Comparison of ENCODE assay signal across 8 cellular contexts in genomic region chr19:30669329-30670010, GRCh38.
A peak's percentile ranks its signal among the peaks of the same experiment; 100 is the strongest.
DNase-seq lines count a peak whose midpoint lies in the region; ATAC-seq, FAIRE-seq and TF ChIP-seq lines count a peak whose summit lies in the region.

No MANE protein-coding gene starts in this region.

- no peaks in the 10 kb centered on the region for H3K9me3 ChIP-seq in right atrium auricular region

- H3K27me3 ChIP-seq in right atrium auricular region = no peaks in the 10 kb centered on the region

- no peaks in the 10 kb centered on the region for H3K4me1 Mint-ChIP-seq in activated naive CD8-positive, alpha-beta T cell treated with anti-CD3 and anti-CD28 coated beads, Interleukin-2, amount 10 ng/mL, durations not matched to agents 7 days and 5 days

- H3K4me1 ChIP-seq in right atrium auricular region = peaks cover 0 to 24% of the 10 kb centered on the region in 2 donors

- H3K4me3 Mint-ChIP-seq in activated naive CD8-positive, alpha-beta T cell treated with anti-CD3 and anti-CD28 coated beads, Interleukin-2, amount 10 ng/mL, durations not matched to agents 7 days and 5 days = no peak overlapping the region

- no peaks in the 10 kb centered on the region for H3K36me3 Mint-ChIP-seq in activated naive CD8-positive, alpha-beta T cell treated with anti-CD3 and anti-CD28 coated beads, Interleukin-2, amount 10 ng/mL, durations not matched to agents 7 days and 5 days

- POLR2A ChIA-PET in activated naive CD8-positive, alpha-beta T cell treated with anti-CD3 and anti-CD28 coated beads, Interleukin-2, amount 10 ng/mL, durations not matched to agents 7 days and 5 days (lab: Charles Lee) = no interaction called here

- intact Hi-C loops in sciatic nerve (cut with DNase I) = loop anchor here (2.0 kb wide), 1 partner anchor 23 kb away; no protein-coding TSS in a partner anchor

- H3K9me3 Mint-ChIP-seq in activated naive CD8-positive, alpha-beta T cell treated with anti-CD3 and anti-CD28 coated beads, Interleukin-2, amount 10 ng/mL, durations not matched to agents 7 days and 5 days = no peaks in the 10 kb centered on the region

- ATAC-seq in activated naive CD8-positive, alpha-beta T cell treated with anti-CD3 and anti-CD28 coated beads, Interleukin-2, amount 10 ng/mL, durations not matched to agents 7 days and 5 days (ENCODE audit: low read depth) = no peak
- ATAC-seq in sciatic nerve = peak; percentile 68
- ATAC-seq in HG03460 (IDR thresholded peaks at IDR 0.05; ENCODE audit: unreplicated experiment) = no peak
- ATAC-seq in HG03378 (IDR thresholded peaks at IDR 0.05; ENCODE audit: unreplicated experiment) = no peak

- DNase-seq in AG20443 (ENCODE audit: low spot score) (peak; percentile 77), GM19239 (ENCODE audit: insufficient read length, low spot score) (peak; percentile 14), RKO (ENCODE audit: low spot score) (peak; percentile 20), right atrium auricular region (ENCODE audit: low spot score) (no peak), sciatic nerve (ENCODE audit: low spot score) (peak; percentile 90)
- peak; percentile 66 for DNase-seq in activated naive CD8-positive, alpha-beta T cell treated with anti-CD3 and anti-CD28 coated beads, Interleukin-2, amount 10 ng/mL, durations not matched to agents 7 days and 5 days

- H3K27me3 Mint-ChIP-seq in activated naive CD8-positive, alpha-beta T cell treated with anti-CD3 and anti-CD28 coated beads, Interleukin-2, amount 10 ng/mL, durations not matched to agents 7 days and 5 days = peaks cover 2% of the 10 kb centered on the region

- no peak overlapping the region for H3K27ac Mint-ChIP-seq in activated naive CD8-positive, alpha-beta T cell treated with anti-CD3 and anti-CD28 coated beads, Interleukin-2, amount 10 ng/mL, durations not matched to agents 7 days and 5 days

- H3K4me3 ChIP-seq in right atrium auricular region = no peak overlapping the region

- H3K36me3 ChIP-seq in right atrium auricular region = no peaks in the 10 kb centered on the region

- no peak overlapping the region for H3K27ac ChIP-seq in right atrium auricular region

- no peak for FAIRE-seq in GM19239 (lab: Jason Lieb, UNC)

- peak; percentile 74 to 91 for TF ChIP-seq CTCF in right atrium auricular region (IDR thresholded peaks at IDR 0.05)
